In the genomic region with DNA sequence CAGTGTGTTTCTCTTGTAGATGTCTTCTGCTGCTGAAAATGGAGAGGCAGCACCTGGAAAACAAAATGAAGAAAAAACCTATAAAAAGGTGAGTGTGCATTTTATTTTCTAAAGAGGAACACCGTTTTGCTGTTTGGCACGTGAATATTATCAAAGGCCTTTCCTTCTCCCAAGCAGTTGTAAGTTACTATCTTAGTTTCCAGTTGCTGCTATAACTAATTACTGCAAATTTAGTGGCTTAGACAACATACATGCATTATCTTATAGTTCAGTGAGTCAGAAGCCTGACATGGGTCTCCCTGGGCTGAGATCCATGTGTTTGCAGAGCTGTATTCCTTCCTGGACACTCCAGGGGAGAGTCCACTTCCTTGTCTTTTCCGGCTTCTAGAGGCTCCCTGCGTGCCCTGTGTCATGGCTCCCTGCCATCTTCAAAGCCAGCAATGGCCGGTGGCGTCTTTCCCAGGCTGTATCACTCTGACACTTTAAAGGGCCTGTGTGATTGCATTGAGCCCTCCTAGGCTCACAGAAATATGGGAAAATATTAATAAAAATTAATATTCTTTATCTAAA, we compare ENCODE assay signal across 25 cellular contexts.
DNase-seq lines count a peak whose midpoint lies in the region; ATAC-seq, FAIRE-seq and TF ChIP-seq lines count a peak whose summit lies in the region.
"Had no signal": no experiment of that assay in that cellular context is flagged by ENCODE, and none has a peak within 500 bp of the region (broad histone marks: within the 10 kb centered on the region; RNA-seq: fewer than 3 reads in every experiment).

No MANE protein-coding gene starts in this region.

- WGBS in K562 (ENCODE audit: insufficient coverage, low coverage, missing lambda C conversion rate) = 44% methylated on average over 6 of the region's 6 CpGs

- DNase-seq in M059J (ENCODE audit: low read depth) (peak; percentile 2), K562 (ENCODE audit: extremely low read depth in 1 of 4, low spot score in 3 of 4) (peak in 1 of 4 experiments; percentile 20), left ventricle myocardium inferior (peak; percentile 60), gastrocnemius medialis (peak in 1 of 2 donors; percentile 59), NCI-H2107 treated with DMSO at 0.1 percent for 48 hours (lab: John Stamatoyannopoulos, UW; ENCODE audit: unreplicated experiment) (no peak), putamen (ENCODE audit: low spot score) (no peak)
- DNase-seq in natural killer cell treated with Interleukin-12 subunit alpha and Interleukin-12 subunit beta and Interleukin-15 and Interleukin-18, amount 100 ng/mL, for 72 hours (ENCODE audit: low spot score) = no peak
- DNase-seq: activated CD4-positive, CD25-positive, alpha-beta regulatory T cell treated with anti-CD3 and anti-CD28 coated beads, Interleukin-2, amount 50 U/mL, for 72 hours; activated CD8-positive, alpha-beta memory T cell treated with anti-CD3 and anti-CD28 coated beads for 24 hours; activated naive CD4-positive, alpha-beta T cell; activated T-cell treated with anti-CD3 and anti-CD28 coated beads, Interleukin-2, amount 50 U/mL, for 4 hours; effector CD4-positive, alpha-beta T cell; EL; erythroblast; GOT3; NCI-H146; NCI-H748 treated with DMSO at 0.1 percent for 48 hours; SHP77 treated with DMSO at 0.1 percent for 48 hours; SW 1271 had no signal

- TF ChIP-seq POLR2A in K562 (conservative IDR thresholded peaks at IDR 0.05) = no peak
- no peak for TF ChIP-seq POLR2A in gastrocnemius medialis (IDR thresholded peaks at IDR 0.05)

- no TSS peak for BruUV-seq in K562 (replicated peaks; lab: Mats Ljungman, UMichigan)

- FAIRE-seq in K562 (lab: Jason Lieb, UNC) = no peak
- FAIRE-seq: frontal cortex had no signal

- no peak for TF ChIP-seq CTCF in K562 (IDR thresholded peaks at IDR 0.05 in 2 of 3, conservative IDR thresholded peaks at IDR 0.05 in 1 of 3; ENCODE audit: insufficient read depth in 2 of 3, low read depth in 1 of 3, low read length in 3 of 3)
- TF ChIP-seq CTCF in left ventricle myocardium inferior (IDR thresholded peaks at IDR 0.05; ENCODE audit: borderline replicate concordance) = no peak
- no peak for TF ChIP-seq CTCF in gastrocnemius medialis (IDR thresholded peaks at IDR 0.05 in 4 of 5, conservative IDR thresholded peaks at IDR 0.05 in 1 of 5)

- CTCF ChIA-PET in K562 (lab: Yijun Ruan, JAX; ENCODE audit: low intra/inter-chr PET ratio) = no interaction called here

- H3K4me3 Mint-ChIP-seq in natural killer cell treated with Interleukin-12 subunit alpha and Interleukin-12 subunit beta and Interleukin-15 and Interleukin-18, amount 100 ng/mL, for 72 hours = no peak overlapping the region
- H3K4me3 Mint-ChIP-seq: activated T-cell treated with anti-CD3 and anti-CD28 coated beads, Interleukin-2, amount 50 U/mL, for 4 hours; central memory CD8-positive, alpha-beta T cell; nephron had no signal

- H3K27me3 Mint-ChIP-seq in natural killer cell treated with Interleukin-12 subunit alpha and Interleukin-12 subunit beta and Interleukin-15 and Interleukin-18, amount 100 ng/mL, for 72 hours = peaks cover 6 to 14% of the 10 kb centered on the region in 2 donors

- H3K4me2 ChIP-seq in K562 (ENCODE audit: insufficient read depth, low read length) = peak overlapping the region; percentile 11; the same call in 1 of the 2 replicates

- no peaks in the 10 kb centered on the region for H3K36me3 Mint-ChIP-seq in natural killer cell treated with Interleukin-12 subunit alpha and Interleukin-12 subunit beta and Interleukin-15 and Interleukin-18, amount 100 ng/mL, for 72 hours

- H3K9me3 Mint-ChIP-seq in natural killer cell treated with Interleukin-12 subunit alpha and Interleukin-12 subunit beta and Interleukin-15 and Interleukin-18, amount 100 ng/mL, for 72 hours = no peaks in the 10 kb centered on the region
- H3K9me3 Mint-ChIP-seq: activated T-cell treated with anti-CD3 and anti-CD28 coated beads, Interleukin-2, amount 50 U/mL, for 4 hours; central memory CD8-positive, alpha-beta T cell; nephron had no signal

- H3K36me3 ChIP-seq in K562 (ENCODE audit: control insufficient read depth, insufficient read depth, low read length) = no peaks in the 10 kb centered on the region
- H3K36me3 ChIP-seq in left ventricle myocardium inferior = no peaks in the 10 kb centered on the region
- no peaks in the 10 kb centered on the region for H3K36me3 ChIP-seq in gastrocnemius medialis
- H3K36me3 ChIP-seq: suprapubic skin had no signal

- no peaks in the 10 kb centered on the region for H4K20me1 ChIP-seq in K562 (replicated peaks; ENCODE audit: control insufficient read depth, insufficient read depth, low read length)

- no peaks in the 10 kb centered on the region for H3K79me2 ChIP-seq in K562 (ENCODE audit: control insufficient read depth, insufficient read depth, low read length)
- H3K79me2 ChIP-seq: parathyroid adenoma had no signal

- no peak overlapping the region for H3K27ac Mint-ChIP-seq in natural killer cell treated with Interleukin-12 subunit alpha and Interleukin-12 subunit beta and Interleukin-15 and Interleukin-18, amount 100 ng/mL, for 72 hours
- H3K27ac Mint-ChIP-seq: nephron had no signal

- H3K4me1 ChIP-seq in K562 (replicated peaks in 1 of 2; ENCODE audit: control insufficient read depth in 2 of 2, insufficient read depth in 2 of 2, low read length in 2 of 2) = peaks cover 0 to 11% of the 10 kb centered on the region in 2 experiments; a peak in 3 of 5 replicates
- peaks cover 36% of the 10 kb centered on the region for H3K4me1 ChIP-seq in left ventricle myocardium inferior
- H3K4me1 ChIP-seq in gastrocnemius medialis = peaks cover 9 to 10% of the 10 kb centered on the region in 2 donors
- H3K4me1 ChIP-seq: parathyroid adenoma, suprapubic skin had no signal

- TF ChIP-seq EP300 in K562 (IDR thresholded peaks at IDR 0.05; ENCODE audit: low read length) = no peak

- 0 out of 2 replicates have a peak overlapping the region, but pooled peaks have one; percentile 50 for H2AFZ ChIP-seq in K562 (ENCODE audit: low read depth, low read length)
- H2AFZ ChIP-seq: parathyroid adenoma had no signal

- H3K9me1 ChIP-seq in K562 (ENCODE audit: control insufficient read depth, insufficient read depth, low read length) = no peaks in the 10 kb centered on the region

- no peak for TF ChIP-seq RAD21 in K562 (CRISPR knock-in tag; conservative IDR thresholded peaks at IDR 0.05 in 1 of 2, IDR thresholded peaks at IDR 0.05 in 1 of 2)

- H3K27ac ChIP-seq in K562 (ENCODE audit: extremely low read depth, low read depth, low read length) = peak overlapping the region; percentile 22; the same call in 2 of the 3 replicates
- peak overlapping the region; percentile 73 for H3K27ac ChIP-seq in left ventricle myocardium inferior (replicated peaks)
- H3K27ac ChIP-seq in gastrocnemius medialis = peak overlapping the region in 2 of 4 donors; percentile 23 to 65
- H3K27ac ChIP-seq: parathyroid adenoma, suprapubic skin had no signal

- ATAC-seq in K562 (peak; percentile 61), gastrocnemius medialis (peak; percentile 56 to 89), GM19467 (IDR thresholded peaks at IDR 0.05; ENCODE audit: unreplicated experiment) (no peak)
- ATAC-seq in natural killer cell treated with Interleukin-12 subunit alpha and Interleukin-12 subunit beta and Interleukin-15 and Interleukin-18, amount 100 ng/mL, for 72 hours = no peak
- ATAC-seq: activated T-cell treated with anti-CD3 and anti-CD28 coated beads, Interleukin-2, amount 50 U/mL, for 4 hours had no signal

- POLR2A ChIA-PET in K562 (lab: Yijun Ruan, JAX) = no interaction called here

- H3K27me3 ChIP-seq in K562 (ENCODE audit: control insufficient read depth in 2 of 2, insufficient read depth in 2 of 2, low read length in 2 of 2) = no peaks in the 10 kb centered on the region
- H3K27me3 ChIP-seq in left ventricle myocardium inferior (ENCODE audit: low read depth) = no peaks in the 10 kb centered on the region
- H3K27me3 ChIP-seq in gastrocnemius medialis = no peaks in the 10 kb centered on the region
- H3K27me3 ChIP-seq: suprapubic skin had no signal

- H3K9ac ChIP-seq in K562 (ENCODE audit: insufficient read depth in 1 of 2, low read depth in 2 of 2, low read length in 2 of 2) = no peak overlapping the region
- H3K9ac ChIP-seq: parathyroid adenoma had no signal

- H3K9me3 ChIP-seq in K562 (replicated peaks; ENCODE audit: control insufficient read depth, insufficient read depth, low read depth, low read length) (no peaks in the 10 kb centered on the region), left ventricle myocardium inferior (replicated peaks) (no peaks in the 10 kb centered on the region), gastrocnemius medialis (no peaks in the 10 kb centered on the region)
- H3K9me3 ChIP-seq: suprapubic skin had no signal

- intact Hi-C loops in K562 (cut with micrococcal nuclease) (loop anchor here (5.0 kb wide), 1 partner anchor 50 kb away; no protein-coding TSS in a partner anchor), left ventricle myocardium inferior (cut with micrococcal nuclease) (no loop called here), gastrocnemius medialis (cut with DNase I; ENCODE audit: low total_unique reads) (no loop called here)

- H3K4me3 ChIP-seq in K562 (no peak overlapping the region), left ventricle myocardium inferior (no peak overlapping the region), gastrocnemius medialis (no peak overlapping the region)
- H3K4me3 ChIP-seq: suprapubic skin had no signal

- in situ Hi-C loops in K562 (cut with MboI) = no loop called here
- in situ Hi-C loops in gastrocnemius medialis (cut with MboI; ENCODE audit: low sequenced_read_pairs in 4 of 4) = no loop called here

- H3K4me1 Mint-ChIP-seq in natural killer cell treated with Interleukin-12 subunit alpha and Interleukin-12 subunit beta and Interleukin-15 and Interleukin-18, amount 100 ng/mL, for 72 hours (ENCODE audit: low read depth in 2 of 2) = no peaks in the 10 kb centered on the region
- H3K4me1 Mint-ChIP-seq: central memory CD8-positive, alpha-beta T cell; nephron had no signal

TF ChIP-seq in K562, 482 proteins besides CTCF, POLR2A, EP300 and RAD21 (continues in another document):
- TF ChIP-seq ZFX (CRISPR knock-in tag; IDR thresholded peaks at IDR 0.05) (peak; percentile 38; the same call in 1 of the 2 replicates), MCM7 (IDR thresholded peaks at IDR 0.05) (no peak)

Comparison
In these comparisons a context has a peak if more than half of its experiments do, and no peak if none do; other contexts are left out.
1. DNase-seq: peak in M059J (single experiment) and left ventricle myocardium inferior (single experiment); none in NCI-H2107 treated with DMSO at 0.1 percent for 48 hours (single experiment), natural killer cell treated with Interleukin-12 subunit alpha and Interleukin-12 subunit beta and Interleukin-15 and Interleukin-18, amount 100 ng/mL, for 72 hours (single experiment) and putamen (single experiment).
2. ATAC-seq: peak in K562 (single experiment) and gastrocnemius medialis (2 of 2); none in GM19467 (single experiment) and natural killer cell treated with Interleukin-12 subunit alpha and Interleukin-12 subunit beta and Interleukin-15 and Interleukin-18, amount 100 ng/mL, for 72 hours (0 of 2).